In the genomic region with DNA sequence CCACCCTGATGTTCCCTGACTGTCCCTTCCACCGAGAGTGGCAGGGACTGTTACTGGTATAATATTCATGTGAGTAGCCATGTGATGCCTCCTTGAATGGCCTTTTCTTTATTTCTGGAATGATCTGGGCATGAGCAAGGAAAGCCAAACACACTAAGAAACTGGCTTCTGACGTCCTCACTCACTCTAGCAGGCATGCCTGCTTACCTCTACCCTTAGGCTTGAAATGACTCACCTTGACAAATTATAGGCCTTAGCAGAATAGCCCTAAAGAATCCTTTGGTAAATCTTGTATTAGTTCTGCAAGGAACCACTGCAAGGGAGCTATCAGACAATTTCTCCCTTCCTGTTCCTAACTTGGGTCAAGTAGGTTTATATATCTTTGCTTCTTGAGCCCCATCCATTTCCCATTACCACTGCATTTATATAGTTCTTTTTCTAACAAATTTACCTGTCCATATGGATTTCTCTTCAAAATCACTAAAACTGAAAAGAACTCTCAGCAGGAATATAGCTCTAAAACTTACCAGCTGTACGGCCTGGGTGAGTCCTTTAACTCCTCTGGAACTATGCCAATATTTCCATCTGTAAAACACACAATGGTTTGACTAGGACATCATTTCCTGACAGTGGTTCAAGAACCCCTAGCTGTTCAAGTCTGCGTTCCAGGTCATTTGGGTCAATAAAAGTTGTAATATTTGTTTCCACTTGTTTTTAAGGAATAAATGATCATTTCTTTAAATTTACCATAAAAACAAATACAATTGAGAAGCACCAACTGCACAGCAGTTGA, we compare ENCODE assay signal across 19 cellular contexts. TPM values are rescaled to one million over a fixed set of nuclear protein-coding genes. Genes with fewer than 3 reads are reported as not detected.
A peak's percentile ranks its signal among the peaks of the same experiment; 100 is the strongest.
DNase-seq lines count a peak whose midpoint lies in the region; ATAC-seq, FAIRE-seq and TF ChIP-seq lines count a peak whose summit lies in the region.
"Had no signal": no experiment of that assay in that cellular context is flagged by ENCODE, and none has a peak within 500 bp of the region (broad histone marks: within the 10 kb centered on the region; RNA-seq: fewer than 3 reads in every experiment).

No MANE protein-coding gene starts in this region.

- no peaks in the 10 kb centered on the region for H3K9me3 Mint-ChIP-seq in H9
- H3K9me3 Mint-ChIP-seq in stimulated activated naive CD8-positive, alpha-beta T cell treated with anti-CD3 and anti-CD28 coated beads, Interleukin-15, amount 100 ng/mL, for 72 hours: no peaks in the 10 kb centered on the region
- H3K9me3 Mint-ChIP-seq: brain, mesothelial cell of epicardium had no signal

- no peak overlapping the region for H3K56ac ChIP-seq in H9 (ENCODE audit: insufficient read length, low read depth, low read length)

- H3K18ac ChIP-seq in mesenchymal stem cell (ENCODE audit: low read depth in 1 of 2, low read length in 2 of 2) (no peak overlapping the region), H9 (ENCODE audit: insufficient read length, low read depth, low read length) (no peak overlapping the region)

- H2AFZ ChIP-seq in K562 (ENCODE audit: low read depth, low read length) (peak overlapping the region; percentile 18; the same call in 1 of the 2 replicates), mesenchymal stem cell (ENCODE audit: low read depth, low read length) (no peak overlapping the region), H9 (ENCODE audit: low read length) (no peak overlapping the region)

- DNase-seq in NCI-H146 (lab: John Stamatoyannopoulos, UW) (peak; percentile 36), NCI-H146 treated with DMSO at 0.1 percent for 48 hours (lab: John Stamatoyannopoulos, UW; ENCODE audit: unreplicated experiment) (no peak), NCI-H1417 treated with DMSO at 0.1 percent for 48 hours (lab: John Stamatoyannopoulos, UW) (peak; percentile 8), K562 (ENCODE audit: extremely low read depth in 1 of 4, low spot score in 3 of 4) (peak in 1 of 4 experiments; percentile 39), mesenchymal stem cell (no peak), H9 (no peak), GM03348 (ENCODE audit: low spot score) (no peak)
- no peak for DNase-seq in stimulated activated naive CD8-positive, alpha-beta T cell treated with anti-CD3 and anti-CD28 coated beads, Interleukin-15, amount 100 ng/mL, for 72 hours
- DNase-seq: activated naive CD4-positive, alpha-beta T cell treated with anti-CD3 and anti-CD28 coated beads, Interleukin-2, amount 50 U/mL, for 16 hours; CD4-positive, CD25-positive, alpha-beta regulatory T cell; GDM1; H7; NCI-H446 treated with DMSO at 0.1 percent for 48 hours; ovary; stimulated activated naive CD8-positive, alpha-beta T cell treated with anti-CD3 and anti-CD28 coated beads, Interleukin-15, Interleukin-2, amounts not matched to agents 100 U/mL and 50 U/mL, for 24 hours; T-helper 17 cell had no signal

- no peak overlapping the region for H3T11ph ChIP-seq in H9 (ENCODE audit: low read length)

- H2BK120ac ChIP-seq in mesenchymal stem cell (ENCODE audit: low read depth, low read length): peak overlapping the region; percentile 19
- H2BK120ac ChIP-seq in H9 (ENCODE audit: low read depth, low read length, poor library complexity, severe bottlenecking): no peak overlapping the region

- H2BK15ac ChIP-seq in mesenchymal stem cell (ENCODE audit: low read depth, poor library complexity, severe bottlenecking) (no peak overlapping the region), H9 (ENCODE audit: low read depth, low read length) (no peak overlapping the region)

- no peak overlapping the region for H2BK20ac ChIP-seq in H9 (ENCODE audit: low read depth, low read length, poor library complexity, severe bottlenecking)

- H4K91ac ChIP-seq in mesenchymal stem cell (ENCODE audit: low read length) (peak overlapping the region; percentile 61), H9 (ENCODE audit: insufficient read length, low read depth, low read length) (no peak overlapping the region)

- H3K9me1 ChIP-seq in K562 (ENCODE audit: control insufficient read depth, insufficient read depth, low read length): no peaks in the 10 kb centered on the region

- H2BK12ac ChIP-seq in mesenchymal stem cell (ENCODE audit: low read length in 2 of 2) (no peak overlapping the region), H9 (ENCODE audit: insufficient read length, low read depth, low read length) (no peak overlapping the region)

- no peak overlapping the region for H4K5ac ChIP-seq in H9 (ENCODE audit: insufficient read length, low read depth, low read length)

- peaks cover 23 to 24% of the 10 kb centered on the region in 2 experiments for H3K4me1 Mint-ChIP-seq in H9
- H3K4me1 Mint-ChIP-seq in stimulated activated naive CD8-positive, alpha-beta T cell treated with anti-CD3 and anti-CD28 coated beads, Interleukin-15, amount 100 ng/mL, for 72 hours: no peaks in the 10 kb centered on the region
- H3K4me1 Mint-ChIP-seq: brain; CD4-positive, CD25-positive, alpha-beta regulatory T cell had no signal

- H3K4me3 Mint-ChIP-seq in H9: no peak overlapping the region
- H3K4me3 Mint-ChIP-seq in stimulated activated naive CD8-positive, alpha-beta T cell treated with anti-CD3 and anti-CD28 coated beads, Interleukin-15, amount 100 ng/mL, for 72 hours: no peak overlapping the region
- H3K4me3 Mint-ChIP-seq: brain, mesothelial cell of epicardium, T-helper 17 cell had no signal

- H3K23me2 ChIP-seq in H9 (ENCODE audit: insufficient read length, low read depth, low read length, poor library complexity, severe bottlenecking): no peaks in the 10 kb centered on the region

- no peak overlapping the region for H3K9ac ChIP-seq in K562 (ENCODE audit: insufficient read depth in 1 of 2, low read depth in 2 of 2, low read length in 2 of 2)
- H3K9ac ChIP-seq in mesenchymal stem cell (ENCODE audit: low read length): no peak overlapping the region
- no peak overlapping the region for H3K9ac ChIP-seq in H9 (ENCODE audit: extremely low read depth, insufficient read length, low read length)

- peak; percentile 32 for FAIRE-seq in K562 (lab: Jason Lieb, UNC)
- FAIRE-seq: GM18507 had no signal

- H4K20me1 ChIP-seq in K562 (replicated peaks; ENCODE audit: control insufficient read depth, insufficient read depth, low read length) (no peaks in the 10 kb centered on the region), H9 (ENCODE audit: control insufficient read depth, insufficient read depth, insufficient read length) (no peaks in the 10 kb centered on the region)

- H3K27me3 Mint-ChIP-seq in H9 (ENCODE audit: low read depth): no peaks in the 10 kb centered on the region
- H3K27me3 Mint-ChIP-seq in stimulated activated naive CD8-positive, alpha-beta T cell treated with anti-CD3 and anti-CD28 coated beads, Interleukin-15, amount 100 ng/mL, for 72 hours: peaks cover 6% of the 10 kb centered on the region

- H3K79me2 ChIP-seq in K562 (ENCODE audit: control insufficient read depth, insufficient read depth, low read length): no peaks in the 10 kb centered on the region
- H3K79me2 ChIP-seq in H9 (ENCODE audit: insufficient read depth, low read length): no peaks in the 10 kb centered on the region

- no peak for TF ChIP-seq EP300 in K562 (IDR thresholded peaks at IDR 0.05; ENCODE audit: low read length)

- CTCF ChIA-PET in K562 (lab: Yijun Ruan, JAX; ENCODE audit: low intra/inter-chr PET ratio): no interaction called here

- no peaks in the 10 kb centered on the region; a peak in 1 of 7 replicates for H3K36me3 Mint-ChIP-seq in H9 (ENCODE audit: insufficient read depth in 1 of 3, low read depth in 3 of 3)
- H3K36me3 Mint-ChIP-seq: brain; CD4-positive, CD25-positive, alpha-beta regulatory T cell; mesothelial cell of epicardium had no signal

- no peak overlapping the region for H3K4me2 ChIP-seq in K562 (ENCODE audit: insufficient read depth, low read length)
- H3K4me2 ChIP-seq in mesenchymal stem cell (ENCODE audit: low read length, poor library complexity, severe bottlenecking): no peak overlapping the region
- no peak overlapping the region for H3K4me2 ChIP-seq in H9 (ENCODE audit: insufficient read depth, insufficient read length, low read length)

- TF ChIP-seq POLR2A in K562 (conservative IDR thresholded peaks at IDR 0.05): no peak

- no peak for TF ChIP-seq RAD21 in K562 (CRISPR knock-in tag; conservative IDR thresholded peaks at IDR 0.05 in 1 of 2, IDR thresholded peaks at IDR 0.05 in 1 of 2)

- H3K23ac ChIP-seq in mesenchymal stem cell (ENCODE audit: low read length in 2 of 2) (no peak overlapping the region), H9 (ENCODE audit: insufficient read length, low read depth, low read length) (no peak overlapping the region)

- no peaks in the 10 kb centered on the region for H3K9me3 ChIP-seq in K562 (replicated peaks; ENCODE audit: control insufficient read depth, insufficient read depth, low read depth, low read length)
- H3K9me3 ChIP-seq in mesenchymal stem cell (ENCODE audit: control insufficient read depth, low read length): no peaks in the 10 kb centered on the region
- H3K9me3 ChIP-seq in H9 (ENCODE audit: control insufficient read depth, low read depth, low read length): no peaks in the 10 kb centered on the region
- H3K9me3 ChIP-seq: ovary had no signal

- peak overlapping the region in 1 of 3 experiments; percentile 34; a peak in 1 of 7 replicates for H3K27ac Mint-ChIP-seq in H9
- H3K27ac Mint-ChIP-seq in stimulated activated naive CD8-positive, alpha-beta T cell treated with anti-CD3 and anti-CD28 coated beads, Interleukin-15, amount 100 ng/mL, for 72 hours: no peak overlapping the region
- H3K27ac Mint-ChIP-seq: brain; CD4-positive, CD25-positive, alpha-beta regulatory T cell; mesothelial cell of epicardium; T-helper 17 cell had no signal

- no peaks in the 10 kb centered on the region for H3K36me3 ChIP-seq in K562 (ENCODE audit: control insufficient read depth, insufficient read depth, low read length)
- no peaks in the 10 kb centered on the region for H3K36me3 ChIP-seq in mesenchymal stem cell (ENCODE audit: control insufficient read depth in 1 of 2, insufficient read depth in 2 of 2, low read depth in 1 of 2, low read length in 2 of 2)
- H3K36me3 ChIP-seq: ovary had no signal

- H3K27me3 ChIP-seq in K562 (ENCODE audit: control insufficient read depth in 2 of 2, insufficient read depth in 2 of 2, low read length in 2 of 2) (no peaks in the 10 kb centered on the region), mesenchymal stem cell (ENCODE audit: control insufficient read depth in 1 of 2, insufficient read depth in 1 of 2, low read length in 2 of 2) (no peaks in the 10 kb centered on the region), H9 (ENCODE audit: insufficient read depth, low read length) (no peaks in the 10 kb centered on the region)
- H3K27me3 ChIP-seq: ovary had no signal

- H3K4me3 ChIP-seq in K562 (no peak overlapping the region), mesenchymal stem cell (ENCODE audit: insufficient read depth in 1 of 2, low read depth in 1 of 2, low read length in 2 of 2) (no peak overlapping the region)
- H3K4me3 ChIP-seq: ovary had no signal

- H4K8ac ChIP-seq in mesenchymal stem cell (ENCODE audit: low read length) (peak overlapping the region; percentile 64), H9 (replicated peaks; ENCODE audit: insufficient read length, low read depth, low read length) (no peak overlapping the region)

- TF ChIP-seq CTCF in K562 (IDR thresholded peaks at IDR 0.05 in 2 of 3, conservative IDR thresholded peaks at IDR 0.05 in 1 of 3; ENCODE audit: insufficient read depth in 2 of 3, low read depth in 1 of 3, low read length in 3 of 3) (no peak), H9 (conservative IDR thresholded peaks at IDR 0.05) (no peak)

- POLR2A ChIA-PET in K562 (lab: Yijun Ruan, JAX): interaction anchor here (0.5 to 1.8 kb wide), 4 partner anchors 13 to 107 kb away, joined by 3 to 12 read pairs (median 4); partner anchors contain the start of gene NDUFA5

- H3K14ac ChIP-seq in mesenchymal stem cell (ENCODE audit: low read length in 2 of 2): no peak overlapping the region
- H3K14ac ChIP-seq in H9 (ENCODE audit: insufficient read depth, low read length): no peak overlapping the region

- intact Hi-C loops in K562 (cut with micrococcal nuclease): no loop called here

- no peak overlapping the region for H2BK5ac ChIP-seq in mesenchymal stem cell (ENCODE audit: low read depth, low read length, poor library complexity, severe bottlenecking)
- H2BK5ac ChIP-seq in H9 (ENCODE audit: insufficient read length, low read length): no peak overlapping the region

- in situ Hi-C loops in K562 (cut with MboI): no loop called here

- H3K4ac ChIP-seq in mesenchymal stem cell (ENCODE audit: low read depth in 1 of 2, low read length in 2 of 2): no peak overlapping the region
- H3K4ac ChIP-seq in H9 (ENCODE audit: low read depth, low read length): no peak overlapping the region

- H3K4me1 ChIP-seq in K562 (replicated peaks in 1 of 2; ENCODE audit: control insufficient read depth in 2 of 2, insufficient read depth in 2 of 2, low read length in 2 of 2) (peaks cover 0 to 7% of the 10 kb centered on the region in 2 experiments; a peak in 4 of 5 replicates), mesenchymal stem cell (ENCODE audit: control insufficient read depth, insufficient read depth, low read depth, low read length) (no peaks in the 10 kb centered on the region), H9 (ENCODE audit: insufficient read depth, low read length) (no peaks in the 10 kb centered on the region; the same call in 1 of the 2 replicates)

- H3K79me1 ChIP-seq in mesenchymal stem cell (replicated peaks; ENCODE audit: low read length, poor library complexity, severe bottlenecking) (no peaks in the 10 kb centered on the region), H9 (ENCODE audit: insufficient read depth, low read depth, low read length, poor library complexity, severe bottlenecking) (no peaks in the 10 kb centered on the region)

- no peak overlapping the region for H3K27ac ChIP-seq in K562 (ENCODE audit: extremely low read depth, low read depth, low read length)
- H3K27ac ChIP-seq in mesenchymal stem cell (ENCODE audit: low read length, poor library complexity, severe bottlenecking): no peak overlapping the region
- no peak overlapping the region for H3K27ac ChIP-seq in H9 (ENCODE audit: insufficient read length, low read depth, low read length)
- H3K27ac ChIP-seq: ovary had no signal

- no TSS peak for BruUV-seq in K562 (replicated peaks; lab: Mats Ljungman, UMichigan)

- no peak overlapping the region for H2AK5ac ChIP-seq in mesenchymal stem cell (ENCODE audit: low read length, severe bottlenecking)
- H2AK5ac ChIP-seq in H9 (ENCODE audit: insufficient read length, low read length): no peak overlapping the region

- peak; percentile 55 for ATAC-seq in K562
- no peak for ATAC-seq in stimulated activated naive CD8-positive, alpha-beta T cell treated with anti-CD3 and anti-CD28 coated beads, Interleukin-15, amount 100 ng/mL, for 72 hours
- ATAC-seq: stimulated activated naive CD8-positive, alpha-beta T cell treated with anti-CD3 and anti-CD28 coated beads, Interleukin-15, Interleukin-2, amounts not matched to agents 100 U/mL and 50 U/mL, for 24 hours; T-helper 17 cell had no signal

- WGBS in K562 (ENCODE audit: insufficient coverage, low coverage, missing lambda C conversion rate): 41% methylated on average over 4 of the region's 4 CpGs
- WGBS in mesenchymal stem cell: 96% methylated on average over 3 of the region's 4 CpGs
- no CpG with 5 or more reads among the region's 4 CpGs for WGBS in H9 (ENCODE audit: extremely low coverage, insufficient read length, low lambda C conversion rate)

RNA-seq across cellular contexts. Expression of gene NDUFA5, which starts 13.0 kb away (rescaled TPM):
- 25.5 and 92.7 TPM in 2 replicates for total RNA-seq in K562 (2011; cell fraction: chromatin; rRNA removed; ENCODE audit: low replicate concordance)
- 20.7 and 22.5 TPM in 2 replicates for total RNA-seq in K562 (2011; cell fraction: nucleolus; rRNA removed)
- total RNA-seq in K562 (2011; cell fraction: nucleoplasm; rRNA removed): 62.4 and 97.6 TPM in 2 replicates
- total RNA-seq in K562 (2014; rRNA removed): 187 and 199 TPM in 2 replicates
- total RNA-seq in K562 (2014; rRNA removed; fragmentation: Illumina TruSeq; extraction: Trizol): 377 and 418 TPM in 2 replicates
- 324 and 363 TPM in 2 replicates for total RNA-seq in K562 (2015; rRNA removed; fragmentation: Illumina TruSeq; extraction: Trizol)
- 244 and 267 TPM in 2 replicates for total RNA-seq in K562 (2021)
- 85.5 and 155 TPM in 2 replicates for polyA plus RNA-seq in K562 (2011; rRNA removed)
- polyA plus RNA-seq in K562 (2011; cell fraction: cytosol; rRNA removed): 4.9 and 17.7 TPM in 2 replicates
- polyA plus RNA-seq in K562 (2011; cell fraction: nucleus; rRNA removed): 25.9 and 32.6 TPM in 2 replicates
- polyA plus RNA-seq in K562 (2012): 154 and 254 TPM in 2 replicates
- polyA plus RNA-seq in K562 (2014; fragmentation: Illumina TruSeq; extraction: Trizol): 257 and 269 TPM in 2 replicates
- 100 to 1,000 TPM; 669 to 677 TPM for polyA plus RNA-seq in K562 (2014; fragmentation: Nextera tagmentation; extraction: Ambion mirVana)
- 245 and 254 TPM in 2 replicates for polyA plus RNA-seq in K562 (2014; rRNA removed)
- polyA minus RNA-seq in K562 (2011; rRNA and poly(A)+ RNA removed): 59.6 and 72.6 TPM in 2 replicates
- polyA minus RNA-seq in K562 (2011; cell fraction: cytosol; rRNA and poly(A)+ RNA removed): 41.1 and 61.1 TPM in 2 replicates
- polyA minus RNA-seq in K562 (2011; cell fraction: nucleus; rRNA and poly(A)+ RNA removed): 65.4 and 83.4 TPM in 2 replicates
- polyA plus RNA-seq in mesenchymal stem cell (2013, experiment 1 of 2): 57.7 TPM
- polyA plus RNA-seq in mesenchymal stem cell (2013, experiment 2 of 2): 57.3 TPM
- total RNA-seq in H9 (2021): 69.4 and 76.5 TPM in 2 replicates

RNA-seq across cellular contexts. Expression of gene ASB15, which starts 31.0 kb away (rescaled TPM):
- not detected in 2 replicates for total RNA-seq in K562 (2011; cell fraction: chromatin; rRNA removed; ENCODE audit: low replicate concordance)
- not detected in 2 replicates for total RNA-seq in K562 (2011; cell fraction: nucleolus; rRNA removed)
- not detected in 2 replicates for total RNA-seq in K562 (2011; cell fraction: nucleoplasm; rRNA removed)
- total RNA-seq in K562 (2014; rRNA removed) (not detected in 2 replicates), K562 (2014; rRNA removed; fragmentation: Illumina TruSeq; extraction: Trizol) (0.03 TPM in 1 of 2 replicates, not detected in the other), K562 (2015; rRNA removed; fragmentation: Illumina TruSeq; extraction: Trizol) (0.04 and 0.19 TPM in 2 replicates), K562 (2021) (0.04 TPM in 1 of 2 replicates, not detected in the other), H9 (2021) (not detected in 2 replicates)
- polyA plus RNA-seq in K562 (2011; rRNA removed) (not detected in 2 replicates), K562 (2014; fragmentation: Illumina TruSeq; extraction: Trizol) (0.03 and 0.04 TPM in 2 replicates), K562 (2014; fragmentation: Nextera tagmentation; extraction: Ambion mirVana) (under 1 TPM; 0.03 to 0.14 TPM), K562 (2014; rRNA removed) (0.11 and 0.12 TPM in 2 replicates)
- polyA plus RNA-seq in K562 (2011; cell fraction: cytosol; rRNA removed): not detected in 2 replicates
- not detected in 2 replicates for polyA plus RNA-seq in K562 (2011; cell fraction: nucleus; rRNA removed)
- polyA plus RNA-seq in K562 (2012): 0.09 and 1.3 TPM in 2 replicates
- polyA minus RNA-seq in K562 (2011; rRNA and poly(A)+ RNA removed): not detected in 2 replicates
- polyA minus RNA-seq in K562 (2011; cell fraction: cytosol; rRNA and poly(A)+ RNA removed): not detected in 2 replicates
- polyA minus RNA-seq in K562 (2011; cell fraction: nucleus; rRNA and poly(A)+ RNA removed): not detected in 2 replicates
- polyA plus RNA-seq in mesenchymal stem cell (2013, experiment 1 of 2): 0.10 TPM
- polyA plus RNA-seq in mesenchymal stem cell (2013, experiment 2 of 2): 0.12 TPM
- total RNA-seq: CD4-positive, CD25-positive, alpha-beta regulatory T cell; H7; mesothelial cell of epicardium; ovary; T-helper 17 cell had no signal
- polyA plus RNA-seq: ovary had no signal

RNA-seq across cellular contexts. Expression of gene IQUB, which starts 36.2 kb away (rescaled TPM):
- total RNA-seq in K562 (2011; cell fraction: chromatin; rRNA removed; ENCODE audit: low replicate concordance): 2.5 and 10.0 TPM in 2 replicates
- total RNA-seq in K562 (2011; cell fraction: nucleolus; rRNA removed): 1.7 and 2.1 TPM in 2 replicates
- total RNA-seq in K562 (2011; cell fraction: nucleoplasm; rRNA removed): 5.5 and 7.8 TPM in 2 replicates
- total RNA-seq in K562 (2014; rRNA removed): 0.98 and 1.3 TPM in 2 replicates
- 2.4 and 3.1 TPM in 2 replicates for total RNA-seq in K562 (2014; rRNA removed; fragmentation: Illumina TruSeq; extraction: Trizol)
- total RNA-seq in K562 (2015; rRNA removed; fragmentation: Illumina TruSeq; extraction: Trizol): 2.0 and 2.6 TPM in 2 replicates
- 1.1 and 1.9 TPM in 2 replicates for total RNA-seq in K562 (2021)
- 0.69 and 1.3 TPM in 2 replicates for polyA plus RNA-seq in K562 (2011; rRNA removed)
- polyA plus RNA-seq in K562 (2011; cell fraction: cytosol; rRNA removed): 0.21 and 0.62 TPM in 2 replicates
- 1.3 and 1.5 TPM in 2 replicates for polyA plus RNA-seq in K562 (2011; cell fraction: nucleus; rRNA removed)
- 1.7 and 2.7 TPM in 2 replicates for polyA plus RNA-seq in K562 (2012)
- polyA plus RNA-seq in K562 (2014; fragmentation: Illumina TruSeq; extraction: Trizol): 1.4 and 1.6 TPM in 2 replicates
- polyA plus RNA-seq in K562 (2014; fragmentation: Nextera tagmentation; extraction: Ambion mirVana): 1 to 10 TPM; 1.3 to 1.7 TPM
- 0.58 and 0.62 TPM in 2 replicates for polyA plus RNA-seq in K562 (2014; rRNA removed)
- 1.9 and 3.4 TPM in 2 replicates for polyA minus RNA-seq in K562 (2011; rRNA and poly(A)+ RNA removed)
- 0.73 and 1.2 TPM in 2 replicates for polyA minus RNA-seq in K562 (2011; cell fraction: cytosol; rRNA and poly(A)+ RNA removed)
- 5.7 and 6.2 TPM in 2 replicates for polyA minus RNA-seq in K562 (2011; cell fraction: nucleus; rRNA and poly(A)+ RNA removed)
- polyA plus RNA-seq in mesenchymal stem cell (2013, experiment 1 of 2): 0.55 TPM
- polyA plus RNA-seq in mesenchymal stem cell (2013, experiment 2 of 2): 0.62 TPM
- total RNA-seq in H9 (2021): 0.28 and 0.39 TPM in 2 replicates
- total RNA-seq: CD4-positive, CD25-positive, alpha-beta regulatory T cell had no signal

Comparison
In these comparisons a context has a peak if more than half of its experiments do, and no peak if none do; other contexts are left out.
1. DNase-seq: peak in NCI-H146 (single experiment) and NCI-H1417 treated with DMSO at 0.1 percent for 48 hours (single experiment); none in NCI-H146 treated with DMSO at 0.1 percent for 48 hours (single experiment), mesenchymal stem cell (single experiment), H9 (single experiment), stimulated activated naive CD8-positive, alpha-beta T cell treated with anti-CD3 and anti-CD28 coated beads, Interleukin-15, amount 100 ng/mL, for 72 hours (0 of 2) and GM03348 (single experiment).